ENCODE assay signal across 10 cellular contexts in the genomic region with DNA sequence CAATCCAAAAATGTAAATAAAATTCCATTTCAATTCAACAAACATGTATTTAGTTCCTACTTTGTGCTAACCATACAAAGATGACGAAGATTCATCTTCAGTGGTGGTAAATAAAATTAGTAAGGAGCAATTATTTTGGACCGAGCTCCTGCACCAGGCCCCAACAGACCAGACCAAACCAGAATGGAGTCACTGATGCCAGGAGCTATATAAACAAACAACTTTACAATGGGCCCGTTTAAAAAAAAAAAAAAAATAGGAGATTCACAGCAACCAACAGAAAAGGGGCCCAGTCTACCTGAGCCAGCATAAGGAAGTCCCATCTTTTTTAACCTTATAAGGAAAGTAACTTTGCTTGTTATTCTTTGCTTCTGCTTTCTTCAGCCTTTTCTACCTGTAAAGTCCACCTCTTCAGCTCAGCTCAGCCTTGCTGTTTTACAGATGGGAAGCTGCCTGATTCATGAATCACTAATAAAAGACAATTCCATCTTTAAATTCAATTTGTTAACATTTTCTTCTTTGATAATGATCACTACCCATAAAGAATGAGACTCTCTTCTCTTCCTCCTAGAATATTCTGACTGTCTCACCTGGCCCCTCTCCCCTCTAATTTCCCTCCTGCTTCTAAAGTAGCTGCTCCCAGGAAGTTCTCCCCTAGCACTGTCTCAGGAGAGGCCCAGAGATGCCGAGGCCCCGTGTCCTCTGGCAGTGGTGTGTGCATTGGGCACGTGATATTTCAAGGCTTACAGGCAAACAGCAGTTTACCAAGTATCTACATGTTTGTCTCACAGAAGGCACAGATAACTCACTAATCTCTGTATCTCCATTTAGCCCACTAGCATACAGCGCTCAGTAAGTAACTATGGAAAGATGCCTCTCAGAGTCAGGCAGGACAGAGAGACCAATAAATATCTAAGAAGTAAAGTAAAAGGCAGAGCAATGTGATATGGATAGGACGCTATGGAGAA. TPM values are rescaled to one million over a fixed set of nuclear protein-coding genes. Genes with fewer than 3 reads are reported as not detected.
DNase-seq lines count a peak whose midpoint lies in the region; ATAC-seq, FAIRE-seq and TF ChIP-seq lines count a peak whose summit lies in the region.
"Had no signal": no experiment of that assay in that cellular context is flagged by ENCODE, and none has a peak within 500 bp of the region (broad histone marks: within the 10 kb centered on the region; RNA-seq: fewer than 3 reads in every experiment).

No MANE protein-coding gene starts in this region.

- H2AK5ac ChIP-seq in mesenchymal stem cell (ENCODE audit: low read length, severe bottlenecking), result no peak overlapping the region

- H4K91ac ChIP-seq in mesenchymal stem cell (ENCODE audit: low read length), result no peak overlapping the region

- no peak overlapping the region for H3K9ac ChIP-seq in astrocyte (ENCODE audit: low read length)
- H3K9ac ChIP-seq in mesenchymal stem cell (ENCODE audit: low read length), result no peak overlapping the region

- no peak overlapping the region for H3K27ac ChIP-seq in CD4-positive, alpha-beta memory T cell (ENCODE audit: low read depth, low read length)
- no peak overlapping the region for H3K27ac ChIP-seq in astrocyte (ENCODE audit: low read depth, low read length)
- H3K27ac ChIP-seq in mesenchymal stem cell (ENCODE audit: low read length, poor library complexity, severe bottlenecking), result no peak overlapping the region
- H3K27ac ChIP-seq in tibial artery, result no peak overlapping the region

- no peak overlapping the region for H3K23ac ChIP-seq in mesenchymal stem cell (ENCODE audit: low read length in 2 of 2)

- no peaks in the 10 kb centered on the region for H3K9me3 Mint-ChIP-seq in CD4-positive, alpha-beta memory T cell
- peaks cover 3% of the 10 kb centered on the region for H3K9me3 Mint-ChIP-seq in astrocyte (ENCODE audit: unreplicated experiment)

- no peaks in the 10 kb centered on the region for H3K36me3 ChIP-seq in CD4-positive, alpha-beta memory T cell (ENCODE audit: insufficient read depth, low read length)
- no peaks in the 10 kb centered on the region for H3K36me3 ChIP-seq in astrocyte (ENCODE audit: insufficient read depth, low read length)
- no peaks in the 10 kb centered on the region for H3K36me3 ChIP-seq in mesenchymal stem cell (ENCODE audit: control insufficient read depth in 1 of 2, insufficient read depth in 2 of 2, low read depth in 1 of 2, low read length in 2 of 2)
- no peaks in the 10 kb centered on the region for H3K36me3 ChIP-seq in tibial artery

- peak overlapping the region in 5 of 8 donors; percentile 20 to 78 (median 45) for H3K4me3 Mint-ChIP-seq in CD4-positive, alpha-beta memory T cell
- H3K4me3 Mint-ChIP-seq in astrocyte (ENCODE audit: unreplicated experiment), result no peak overlapping the region

- H2BK120ac ChIP-seq in mesenchymal stem cell (ENCODE audit: low read depth, low read length), result peak overlapping the region; percentile 11

- H3K4me1 Mint-ChIP-seq in CD4-positive, alpha-beta memory T cell, result peaks cover 47 to 83% (median 58%) of the 10 kb centered on the region in 4 donors
- peaks cover 12% of the 10 kb centered on the region for H3K4me1 Mint-ChIP-seq in astrocyte (ENCODE audit: low read depth, unreplicated experiment)

- H3K36me3 Mint-ChIP-seq in CD4-positive, alpha-beta memory T cell, result peaks cover 3 to 4% of the 10 kb centered on the region in 2 donors
- no peaks in the 10 kb centered on the region for H3K36me3 Mint-ChIP-seq in astrocyte (ENCODE audit: low read depth, unreplicated experiment)

- no peak overlapping the region for H3K14ac ChIP-seq in mesenchymal stem cell (ENCODE audit: low read length in 2 of 2)

- H3K4me1 ChIP-seq in CD4-positive, alpha-beta memory T cell (ENCODE audit: insufficient read depth, low read length), result peaks cover 68% of the 10 kb centered on the region
- no peaks in the 10 kb centered on the region for H3K4me1 ChIP-seq in astrocyte (ENCODE audit: insufficient read depth, low read length)
- H3K4me1 ChIP-seq in mesenchymal stem cell (ENCODE audit: control insufficient read depth, insufficient read depth, low read depth, low read length), result peaks cover 3% of the 10 kb centered on the region
- peaks cover 0 to 7% (median 3%) of the 10 kb centered on the region in 4 donors for H3K4me1 ChIP-seq in tibial artery

- H3K4me2 ChIP-seq in astrocyte (ENCODE audit: low read length), result no peak overlapping the region
- no peak overlapping the region for H3K4me2 ChIP-seq in mesenchymal stem cell (ENCODE audit: low read length, poor library complexity, severe bottlenecking)

- no peak overlapping the region for H2BK15ac ChIP-seq in mesenchymal stem cell (ENCODE audit: low read depth, poor library complexity, severe bottlenecking)

- FAIRE-seq in astrocyte (lab: Jason Lieb, UNC), result no peak

- H2BK12ac ChIP-seq in mesenchymal stem cell (ENCODE audit: low read length in 2 of 2), result peak overlapping the region in 1 of 2 experiments; percentile 55

- WGBS in mesenchymal stem cell, result 80% methylated on average over 7 of the region's 8 CpGs

- POLR2A ChIA-PET in CD4-positive, alpha-beta memory T cell (lab: Charles Lee; ENCODE audit: partially characterized antibody), result interaction anchor here (0.9 to 5.0 kb wide), 2 partner anchors 9 to 133 kb away, joined by 3 to 28 read pairs; a partner anchor contains a TSS

- H3K27ac Mint-ChIP-seq in CD4-positive, alpha-beta memory T cell, result peak overlapping the region; percentile 48 to 94 (median 88)
- H3K27ac Mint-ChIP-seq in astrocyte (ENCODE audit: unreplicated experiment), result peak overlapping the region; percentile 9

- H4K20me1 ChIP-seq in astrocyte (ENCODE audit: insufficient read depth, low read length), result no peaks in the 10 kb centered on the region

- H3K18ac ChIP-seq in mesenchymal stem cell (ENCODE audit: low read depth in 1 of 2, low read length in 2 of 2), result no peak overlapping the region

- H3K27me3 Mint-ChIP-seq in CD4-positive, alpha-beta memory T cell, result no peaks in the 10 kb centered on the region
- no peaks in the 10 kb centered on the region for H3K27me3 Mint-ChIP-seq in astrocyte (ENCODE audit: low read depth, unreplicated experiment)

- no peak overlapping the region for H4K8ac ChIP-seq in mesenchymal stem cell (ENCODE audit: low read length)

- H2AFZ ChIP-seq in astrocyte (ENCODE audit: low read depth, low read length), result no peak overlapping the region
- no peak overlapping the region for H2AFZ ChIP-seq in mesenchymal stem cell (ENCODE audit: low read depth, low read length)

- no peaks in the 10 kb centered on the region for H3K79me2 ChIP-seq in astrocyte (ENCODE audit: insufficient read depth, low read length)

- peaks cover 8% of the 10 kb centered on the region for H3K79me1 ChIP-seq in mesenchymal stem cell (replicated peaks; ENCODE audit: low read length, poor library complexity, severe bottlenecking)

- no peaks in the 10 kb centered on the region for H3K27me3 ChIP-seq in CD4-positive, alpha-beta memory T cell (ENCODE audit: insufficient read depth, low read length)
- H3K27me3 ChIP-seq in astrocyte (ENCODE audit: insufficient read depth, low read length), result no peaks in the 10 kb centered on the region
- H3K27me3 ChIP-seq in mesenchymal stem cell (ENCODE audit: control insufficient read depth in 1 of 2, insufficient read depth in 1 of 2, low read length in 2 of 2), result no peaks in the 10 kb centered on the region
- H3K27me3 ChIP-seq in tibial artery, result no peaks in the 10 kb centered on the region

- TF ChIP-seq CTCF in astrocyte (IDR thresholded peaks at IDR 0.05; ENCODE audit: insufficient read depth, low read depth, low read length), result no peak
- TF ChIP-seq CTCF in tibial artery (IDR thresholded peaks at IDR 0.05), result no peak

- H3K4ac ChIP-seq in mesenchymal stem cell (ENCODE audit: low read depth in 1 of 2, low read length in 2 of 2), result peak overlapping the region in 1 of 2 experiments; percentile 50

- no peak for ATAC-seq in GM18873 (IDR thresholded peaks at IDR 0.05; ENCODE audit: low FRiP score, unreplicated experiment)

- no peak for DNase-seq in CD4-positive, alpha-beta memory T cell
- peak in 67 of 76 experiments; percentile 18 to 85 (median 55) for DNase-seq in HUDEP-2 (lab: John Stamatoyannopoulos, UW; ENCODE audit: unreplicated experiment in 76 of 76)
- no peak for DNase-seq in astrocyte (ENCODE audit: low read depth)
- no peak for DNase-seq in mesenchymal stem cell
- no peak for DNase-seq in T1000 (lab: John Stamatoyannopoulos, UW)
- no peak for DNase-seq in activated gamma-delta T cell (lab: John Stamatoyannopoulos, UW)
- DNase-seq in tibial artery, result no peak
- DNase-seq: aorta; stimulated activated CD4-positive, alpha-beta T cell treated with anti-CD3 and anti-CD28 coated beads, Interleukin-2, amount 100 ng/mL, for 24 hours had no signal

- CTCF ChIA-PET in CD4-positive, alpha-beta memory T cell (lab: Charles Lee; ENCODE audit: partially characterized antibody), result interaction anchor here (1.1 to 3.0 kb wide), 5 partner anchors 9 to 326 kb away, joined by 3 to 15 read pairs (median 3); a partner anchor contains a TSS

- intact Hi-C loops in CD4-positive, alpha-beta memory T cell (cut with micrococcal nuclease), result no loop called here
- intact Hi-C loops in tibial artery (cut with DNase I; ENCODE audit: low total_unique reads), result no loop called here

- H3K4me3 ChIP-seq in CD4-positive, alpha-beta memory T cell (ENCODE audit: low read length in 2 of 2), result no peak overlapping the region
- no peak overlapping the region for H3K4me3 ChIP-seq in astrocyte (ENCODE audit: insufficient read depth, low read depth, low read length)
- H3K4me3 ChIP-seq in mesenchymal stem cell (ENCODE audit: insufficient read depth in 1 of 2, low read depth in 1 of 2, low read length in 2 of 2), result no peak overlapping the region
- no peak overlapping the region for H3K4me3 ChIP-seq in tibial artery

- H2BK5ac ChIP-seq in mesenchymal stem cell (ENCODE audit: low read depth, low read length, poor library complexity, severe bottlenecking), result no peak overlapping the region

- H3K9me3 ChIP-seq in CD4-positive, alpha-beta memory T cell (ENCODE audit: control insufficient read depth in 1 of 2, low read length in 2 of 2), result no peaks in the 10 kb centered on the region
- no peaks in the 10 kb centered on the region for H3K9me3 ChIP-seq in astrocyte (ENCODE audit: insufficient read depth, low read depth, low read length)
- H3K9me3 ChIP-seq in mesenchymal stem cell (ENCODE audit: control insufficient read depth, low read length), result no peaks in the 10 kb centered on the region
- H3K9me3 ChIP-seq in tibial artery, result no peaks in the 10 kb centered on the region

RNA-seq across cellular contexts. Expression of a gene that starts 8.4 kb away (rescaled TPM):
- total RNA-seq in CD4-positive, alpha-beta memory T cell, result 10 to 100 TPM; 21.3 to 24.6 TPM
- polyA plus RNA-seq in CD4-positive, alpha-beta memory T cell, result 1 to 10 TPM in 1 of 2 donors, under 1 TPM in 1; 0.49 to 3.8 TPM
- 4.8 and 6.4 TPM in 2 replicates for total RNA-seq in astrocyte
- polyA plus RNA-seq in mesenchymal stem cell (2013, experiment 1 of 2), result 2.7 TPM
- polyA plus RNA-seq in mesenchymal stem cell (2013, experiment 2 of 2), result 2.9 TPM

Comparison
In these comparisons a context has a peak if more than half of its experiments do, and no peak if none do; other contexts are left out.
1. DNase-seq: peak in HUDEP-2 (67 of 76); none in CD4-positive, alpha-beta memory T cell (0 of 5), astrocyte (single experiment), mesenchymal stem cell (single experiment), T1000 (single experiment), activated gamma-delta T cell (single experiment) and tibial artery (0 of 2).